39 cellular contexts compared by ENCODE assay signal in the genomic region with DNA sequence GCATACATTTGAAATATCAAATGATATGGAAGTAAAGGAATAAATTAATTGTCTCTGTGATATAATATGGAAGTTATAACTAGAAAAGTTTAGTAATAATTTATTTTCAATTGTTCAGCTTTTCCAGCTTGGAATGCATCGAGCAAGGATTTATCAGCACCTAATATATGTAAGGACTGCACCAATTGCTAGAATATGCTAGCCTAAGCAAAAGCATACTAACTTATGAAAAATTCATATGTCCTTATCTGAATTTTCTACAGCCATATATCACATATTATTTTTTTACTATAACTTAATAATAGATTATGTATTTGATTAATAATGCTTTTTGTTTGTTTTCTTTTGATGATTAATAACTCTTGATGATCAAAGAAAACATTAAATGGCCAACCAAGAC.
"Had no signal": no experiment of that assay in that cellular context is flagged by ENCODE, and none has a peak within 500 bp of the region (broad histone marks: within the 10 kb centered on the region; RNA-seq: fewer than 3 reads in every experiment).

No MANE protein-coding gene starts in this region.

- H3K27me3 ChIP-seq: adrenal gland, ascending aorta, body of pancreas, brain microvascular endothelial cell, breast epithelium, cardiac muscle cell had no signal

- H3K4me1 Mint-ChIP-seq: activated naive CD4-positive, alpha-beta T cell treated with anti-CD3 and anti-CD28 coated beads, Interleukin-2, amount 10 ng/mL, durations not matched to agents 7 days and 5 days; activated naive CD4-positive, alpha-beta T cell treated with anti-CD3 and anti-CD28 coated beads, Interleukin-2, amount 50 U/mL, for 24 hours; activated naive CD8-positive, alpha-beta T cell treated with anti-CD3 and anti-CD28 coated beads, Interleukin-2, amount 10 ng/mL, durations not matched to agents 7 days and 5 days; activated naive CD8-positive, alpha-beta T cell treated with anti-CD3 and anti-CD28 coated beads, Interleukin-2, amount 50 U/mL, for 24 hours; activated T-helper 17 cell treated with anti-CD3 and anti-CD28 coated beads, Interleukin-2, amount 50 U/mL, for 72 hours; brain; central memory CD8-positive, alpha-beta T cell had no signal

- H3K27me3 Mint-ChIP-seq: activated naive CD4-positive, alpha-beta T cell treated with anti-CD3 and anti-CD28 coated beads, Interleukin-2, amount 10 ng/mL, durations not matched to agents 7 days and 5 days; activated naive CD4-positive, alpha-beta T cell treated with anti-CD3 and anti-CD28 coated beads, Interleukin-2, amount 50 U/mL, for 24 hours; activated naive CD8-positive, alpha-beta T cell; activated naive CD8-positive, alpha-beta T cell treated with anti-CD3 and anti-CD28 coated beads, Interleukin-2, amount 10 ng/mL, durations not matched to agents 7 days and 5 days; activated naive CD8-positive, alpha-beta T cell treated with anti-CD3 and anti-CD28 coated beads, Interleukin-2, amount 50 U/mL, for 24 hours; activated T-cell treated with anti-CD3 and anti-CD28 coated beads, Interleukin-2, amount 50 U/mL, for 24 hours; activated T-helper 17 cell treated with anti-CD3 and anti-CD28 coated beads, Interleukin-2, amount 50 U/mL, for 72 hours; brain; central memory CD8-positive, alpha-beta T cell had no signal

- ATAC-seq: activated naive CD4-positive, alpha-beta T cell treated with anti-CD3 and anti-CD28 coated beads, Interleukin-2, amount 50 U/mL, for 72 hours; activated naive CD8-positive, alpha-beta T cell treated with anti-CD3 and anti-CD28 coated beads, Interleukin-2, amount 50 U/mL, for 24 hours; activated T-cell treated with anti-CD3 and anti-CD28 coated beads, Interleukin-2, amount 50 U/mL, for 4 hours; activated T-cell treated with anti-CD3 and anti-CD28 coated beads, Interleukin-2, amount 50 U/mL, for 72 hours; activated T-helper 17 cell treated with anti-CD3 and anti-CD28 coated beads, Interleukin-2, amount 50 U/mL, for 72 hours; body of pancreas had no signal

- H3K4me1 ChIP-seq: adrenal gland, ascending aorta, body of pancreas, breast epithelium had no signal

- H3K36me3 Mint-ChIP-seq: activated naive CD4-positive, alpha-beta T cell treated with anti-CD3 and anti-CD28 coated beads, Interleukin-2, amount 10 ng/mL, durations not matched to agents 7 days and 5 days; activated naive CD4-positive, alpha-beta T cell treated with anti-CD3 and anti-CD28 coated beads, Interleukin-2, amount 50 U/mL, for 24 hours; activated naive CD4-positive, alpha-beta T cell treated with anti-CD3 and anti-CD28 coated beads, Interleukin-2, amount 50 U/mL, for 72 hours; activated naive CD8-positive, alpha-beta T cell; activated naive CD8-positive, alpha-beta T cell treated with anti-CD3 and anti-CD28 coated beads, Interleukin-2, amount 10 ng/mL, durations not matched to agents 7 days and 5 days; brain had no signal

- H3K9me3 ChIP-seq: adrenal gland, ascending aorta, body of pancreas, breast epithelium had no signal

- H3K4me3 Mint-ChIP-seq: activated naive CD4-positive, alpha-beta T cell treated with anti-CD3 and anti-CD28 coated beads for 36 hours; activated naive CD4-positive, alpha-beta T cell treated with anti-CD3 and anti-CD28 coated beads, Interleukin-2, amount 10 ng/mL, durations not matched to agents 7 days and 5 days; activated naive CD4-positive, alpha-beta T cell treated with anti-CD3 and anti-CD28 coated beads, Interleukin-2, amount 50 U/mL, for 24 hours; activated naive CD8-positive, alpha-beta T cell; activated naive CD8-positive, alpha-beta T cell treated with anti-CD3 and anti-CD28 coated beads, Interleukin-2, amount 10 ng/mL, durations not matched to agents 7 days and 5 days; activated naive CD8-positive, alpha-beta T cell treated with anti-CD3 and anti-CD28 coated beads, Interleukin-2, amount 50 U/mL, for 24 hours; activated T-cell treated with anti-CD3 and anti-CD28 coated beads, Interleukin-2, amount 50 U/mL, for 24 hours; activated T-cell treated with anti-CD3 and anti-CD28 coated beads, Interleukin-2, amount 50 U/mL, for 4 hours; activated T-cell treated with anti-CD3 and anti-CD28 coated beads, Interleukin-2, amount 50 U/mL, for 72 hours; activated T-helper 1 cell treated with anti-CD3 and anti-CD28 coated beads, Interleukin-12 subunit alpha, Interleukin-12 subunit beta, Interleukin-2, Interleukin-4 antibody, amounts not matched to agents 30 ng/mL and 10 ng/mL and 1 ng/mL, durations not matched to agents 14 hours and 24 hours and 36 hours; activated T-helper 17 cell treated with anti-CD3 and anti-CD28 coated beads, Interleukin-2, amount 50 U/mL, for 72 hours; brain; central memory CD8-positive, alpha-beta T cell had no signal

- FAIRE-seq: astrocyte, bronchial epithelial cell had no signal

- H3K9me3 Mint-ChIP-seq: activated naive CD4-positive, alpha-beta T cell treated with anti-CD3 and anti-CD28 coated beads, Interleukin-2, amount 50 U/mL, for 24 hours; activated T-cell treated with anti-CD3 and anti-CD28 coated beads, Interleukin-2, amount 50 U/mL, for 4 hours; activated T-helper 1 cell treated with anti-CD3 and anti-CD28 coated beads, Interleukin-12 subunit alpha, Interleukin-12 subunit beta, Interleukin-2, Interleukin-4 antibody, amounts not matched to agents 30 ng/mL and 10 ng/mL and 1 ng/mL, durations not matched to agents 14 hours and 24 hours and 36 hours had no signal

- H3K27ac Mint-ChIP-seq: activated naive CD4-positive, alpha-beta T cell treated with anti-CD3 and anti-CD28 coated beads for 36 hours; activated naive CD4-positive, alpha-beta T cell treated with anti-CD3 and anti-CD28 coated beads, Interleukin-2, amount 10 ng/mL, durations not matched to agents 7 days and 5 days; activated naive CD4-positive, alpha-beta T cell treated with anti-CD3 and anti-CD28 coated beads, Interleukin-2, amount 50 U/mL, for 24 hours; activated naive CD4-positive, alpha-beta T cell treated with anti-CD3 and anti-CD28 coated beads, Interleukin-2, amount 50 U/mL, for 72 hours; activated naive CD8-positive, alpha-beta T cell; activated naive CD8-positive, alpha-beta T cell treated with anti-CD3 and anti-CD28 coated beads, Interleukin-2, amount 10 ng/mL, durations not matched to agents 7 days and 5 days; activated naive CD8-positive, alpha-beta T cell treated with anti-CD3 and anti-CD28 coated beads, Interleukin-2, amount 50 U/mL, for 24 hours; activated T-cell treated with anti-CD3 and anti-CD28 coated beads, Interleukin-2, amount 50 U/mL, for 24 hours; activated T-cell treated with anti-CD3 and anti-CD28 coated beads, Interleukin-2, amount 50 U/mL, for 72 hours; activated T-helper 1 cell treated with anti-CD3 and anti-CD28 coated beads, Interleukin-12 subunit alpha, Interleukin-12 subunit beta, Interleukin-2, Interleukin-4 antibody, amounts not matched to agents 30 ng/mL and 10 ng/mL and 1 ng/mL, durations not matched to agents 14 hours and 24 hours and 36 hours; activated T-helper 17 cell treated with anti-CD3 and anti-CD28 coated beads, Interleukin-2, amount 50 U/mL, for 72 hours; activated T-helper 2 cell treated with anti-CD3 and anti-CD28 coated beads, Interferon-gamma antibody, Interleukin-2, Interleukin-4, amounts not matched to agents 10 μg/mL and 5 μg/mL and 100 μg/mL, durations not matched to agents 14 hours and 24 hours and 36 hours; brain had no signal

- H3K36me3 ChIP-seq: adrenal gland, ascending aorta, brain microvascular endothelial cell, breast epithelium, cardiac muscle cell had no signal

- DNase-seq: activated effector memory CD4-positive, alpha-beta T cell treated with anti-CD3 and anti-CD28 coated beads, Interleukin-2, amount 50 U/mL, for 16 hours; activated effector memory CD4-positive, alpha-beta T cell treated with Interleukin-2 at 50 U/mL for 16 hours; activated gamma-delta T cell; activated gamma-delta T cell treated with Interleukin-2 at 50 U/mL for 16 hours; activated naive CD4-positive, alpha-beta T cell; activated naive CD4-positive, alpha-beta T cell treated with anti-CD3 and anti-CD28 coated beads for 36 hours; activated naive CD4-positive, alpha-beta T cell treated with anti-CD3 and anti-CD28 coated beads, Interleukin-2, amount 10 ng/mL, durations not matched to agents 7 days and 5 days; activated naive CD4-positive, alpha-beta T cell treated with anti-CD3 and anti-CD28 coated beads, Interleukin-2, amount 50 U/mL, for 16 hours; activated naive CD4-positive, alpha-beta T cell treated with Interleukin-2 at 50 U/mL for 16 hours; activated naive CD8-positive, alpha-beta T cell treated with anti-CD3 and anti-CD28 coated beads, Interleukin-2, amount 10 ng/mL, durations not matched to agents 7 days and 5 days; activated naive CD8-positive, alpha-beta T cell treated with anti-CD3 and anti-CD28 coated beads, Interleukin-2, amount 50 U/mL, for 24 hours; activated T-cell treated with anti-CD3 and anti-CD28 coated beads, Interleukin-2, amount 50 U/mL, for 1 hour; activated T-cell treated with anti-CD3 and anti-CD28 coated beads, Interleukin-2, amount 50 U/mL, for 24 hours; activated T-cell treated with anti-CD3 and anti-CD28 coated beads, Interleukin-2, amount 50 U/mL, for 4 hours; activated T-cell treated with anti-CD3 and anti-CD28 coated beads, Interleukin-2, amount 50 U/mL, for 48 hours; activated T-cell treated with anti-CD3 and anti-CD28 coated beads, Interleukin-2, amount 50 U/mL, for 72 hours; adrenal gland; amniotic stem cell; amygdala; anterior cingulate cortex; aorta; body of pancreas; brain microvascular endothelial cell; caudate nucleus; central memory CD4-positive, alpha-beta T cell; cerebellar nuclear complex had no signal

- H3K4me3 ChIP-seq: adrenal gland, ascending aorta, body of pancreas, breast epithelium, cardiac muscle cell had no signal

- H3K27ac ChIP-seq: adrenal gland, ascending aorta, body of pancreas, brain microvascular endothelial cell, breast epithelium, cardiac muscle cell had no signal
